ENCODE assay signal across 8 cellular contexts in genomic region chr10:44864637-44865288, GRCh38. TPM values are rescaled to one million over a fixed set of nuclear protein-coding genes. Genes with fewer than 3 reads are reported as not detected.
A peak's percentile ranks its signal among the peaks of the same experiment; 100 is the strongest.
DNase-seq lines count a peak whose midpoint lies in the region; ATAC-seq, FAIRE-seq and TF ChIP-seq lines count a peak whose summit lies in the region.

No MANE protein-coding gene starts in this region.

- H3K4me3 ChIP-seq in GM12864 (ENCODE audit: low read depth, low read length) (peak overlapping the region; percentile 51), astrocyte (ENCODE audit: insufficient read depth, low read depth, low read length) (peak overlapping the region; percentile 67), rectal smooth muscle tissue (ENCODE audit: low read length) (peak overlapping the region; percentile 85), vagina (peak overlapping the region; percentile 48 to 57)

- no peaks in the 10 kb centered on the region for H4K20me1 ChIP-seq in astrocyte (ENCODE audit: insufficient read depth, low read length)

- H3K36me3 Mint-ChIP-seq in astrocyte (ENCODE audit: low read depth, unreplicated experiment), result no peaks in the 10 kb centered on the region

- peaks cover 14% of the 10 kb centered on the region for H3K4me1 Mint-ChIP-seq in astrocyte (ENCODE audit: low read depth, unreplicated experiment)

- TF ChIP-seq POLR2A in vagina (IDR thresholded peaks at IDR 0.05), result no peak

- H3K27me3 ChIP-seq in astrocyte (ENCODE audit: insufficient read depth, low read length), result no peaks in the 10 kb centered on the region
- H3K27me3 ChIP-seq in rectal smooth muscle tissue (ENCODE audit: control insufficient read depth, insufficient read depth, low read length), result no peaks in the 10 kb centered on the region
- no peaks in the 10 kb centered on the region for H3K27me3 ChIP-seq in vagina

- peak; percentile 89 for ATAC-seq in HG02678 (IDR thresholded peaks at IDR 0.05; ENCODE audit: unreplicated experiment)

- no peaks in the 10 kb centered on the region for H3K79me2 ChIP-seq in astrocyte (ENCODE audit: insufficient read depth, low read length)

- H3K9me3 ChIP-seq in astrocyte (ENCODE audit: insufficient read depth, low read depth, low read length) (no peaks in the 10 kb centered on the region), vagina (no peaks in the 10 kb centered on the region)

- H3K4me1 ChIP-seq in astrocyte (ENCODE audit: insufficient read depth, low read length) (peaks cover 27% of the 10 kb centered on the region), rectal smooth muscle tissue (ENCODE audit: control insufficient read depth, insufficient read depth, low read length) (peaks cover 8% of the 10 kb centered on the region), vagina (peaks cover 27% of the 10 kb centered on the region)

- H3K9me3 Mint-ChIP-seq in astrocyte (ENCODE audit: unreplicated experiment), result peaks cover 7% of the 10 kb centered on the region

- H3K27ac Mint-ChIP-seq in astrocyte (ENCODE audit: unreplicated experiment), result peak overlapping the region; percentile 95

- H3K27ac ChIP-seq in astrocyte (ENCODE audit: low read depth, low read length) (peak overlapping the region; percentile 46), rectal smooth muscle tissue (ENCODE audit: low read depth, low read length) (peak overlapping the region; percentile 40), vagina (peak overlapping the region; percentile 74)

- peak overlapping the region; percentile 76 for H3K9ac ChIP-seq in astrocyte (ENCODE audit: low read length)
- H3K9ac ChIP-seq in rectal smooth muscle tissue (ENCODE audit: low read length), result no peak overlapping the region

- H3K4me2 ChIP-seq in astrocyte (ENCODE audit: low read length), result peak overlapping the region; percentile 87

- H3K4me3 Mint-ChIP-seq in astrocyte (ENCODE audit: unreplicated experiment), result peak overlapping the region; percentile 86

- H2AFZ ChIP-seq in astrocyte (ENCODE audit: low read depth, low read length), result peak overlapping the region; percentile 95

- intact Hi-C loops in vagina (cut with DNase I), result loop anchor here (5.0 to 10.0 kb wide), 2 partner anchors 480 to 1187 kb away; partner anchors contain the start of gene CXCL12

- peaks cover 23% of the 10 kb centered on the region for H3K27me3 Mint-ChIP-seq in astrocyte (ENCODE audit: low read depth, unreplicated experiment)

- no peak for FAIRE-seq in astrocyte (lab: Jason Lieb, UNC)

- TF ChIP-seq CTCF in GM12864 (IDR thresholded peaks at IDR 0.05; ENCODE audit: low read depth, low read length, missing control alignments) (peak; percentile 96), astrocyte (IDR thresholded peaks at IDR 0.05; ENCODE audit: insufficient read depth, low read depth, low read length) (peak; percentile 84), vagina (IDR thresholded peaks at IDR 0.05) (peak; percentile 93 to 97 (median 95))

- DNase-seq in GM12864 (ENCODE audit: low read depth) (no peak), NCI-H1105 treated with DMSO at 0.1 percent for 48 hours (lab: John Stamatoyannopoulos, UW) (peak; percentile 45), T-helper 22 cell (ENCODE audit: low read depth) (peak; percentile 38), astrocyte (ENCODE audit: low read depth) (peak; percentile 73), hepatic stellate cell (ENCODE audit: low spot score) (peak; percentile 93), vagina (ENCODE audit: extremely low spot score in 2 of 2) (peak in 1 of 2 donors; percentile 91)

- H3K36me3 ChIP-seq in astrocyte (ENCODE audit: insufficient read depth, low read length) (no peaks in the 10 kb centered on the region), rectal smooth muscle tissue (ENCODE audit: control insufficient read depth, insufficient read depth, low read length) (no peaks in the 10 kb centered on the region), vagina (no peaks in the 10 kb centered on the region)

RNA-seq across cellular contexts. Expression of gene TMEM72, which starts 46.4 kb away (rescaled TPM):
- total RNA-seq in astrocyte (not detected in 2 replicates), vagina (not detected)
